Comparison of ENCODE assay signal across 11 cellular contexts in the genomic region with DNA sequence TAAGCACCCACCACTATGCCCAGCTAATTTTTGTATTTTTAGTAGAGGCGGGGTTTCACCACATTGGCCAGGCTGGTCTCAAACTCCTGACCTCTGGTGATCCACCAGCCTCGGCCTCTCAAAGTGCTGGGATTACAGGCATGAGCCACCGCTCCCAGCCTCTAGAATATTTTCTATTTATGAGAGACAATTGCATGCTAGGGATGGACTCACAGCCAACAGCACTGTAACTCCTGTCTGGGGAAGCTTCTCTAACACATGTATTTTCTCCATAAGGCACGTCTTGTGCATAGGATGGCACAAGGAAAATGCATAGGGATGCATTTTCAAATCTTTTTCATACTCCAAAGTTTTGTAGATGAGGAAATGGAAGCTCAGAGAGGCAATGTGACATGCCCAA. TPM values are rescaled to one million over a fixed set of nuclear protein-coding genes. Genes with fewer than 3 reads are reported as not detected.
"Had no signal": no experiment of that assay in that cellular context is flagged by ENCODE, and none has a peak within 500 bp of the region (broad histone marks: within the 10 kb centered on the region; RNA-seq: fewer than 3 reads in every experiment).

No MANE protein-coding gene starts in this region.

RNA-seq across cellular contexts. Expression of gene DDC, which starts 19.6 kb away (rescaled TPM):
- total RNA-seq: activated B cell treated with CpG ODN at 0.5 μM for 24 hours; activated CD4-positive, alpha-beta memory T cell treated with anti-CD3 and anti-CD28 coated beads for 36 hours; activated CD4-positive, alpha-beta memory T cell treated with anti-CD3 and anti-CD28 coated beads, Interleukin-2, amount 10 ng/mL, durations not matched to agents 7 days and 5 days; activated CD4-positive, alpha-beta T cell treated with anti-CD3 and anti-CD28 coated beads, Interleukin-2, amount 10 ng/mL, durations not matched to agents 7 days and 5 days; activated CD8-positive, alpha-beta memory T cell treated with anti-CD3 and anti-CD28 coated beads, Interleukin-2, amount 10 ng/mL, durations not matched to agents 7 days and 5 days; activated CD8-positive, alpha-beta T cell treated with anti-CD3 and anti-CD28 coated beads, Interleukin-2, amount 10 ng/mL, durations not matched to agents 7 days and 5 days; T-cell; T-helper 1 cell treated with Interleukin-12 subunit alpha and Interleukin-12 subunit beta and Interleukin-4 antibody, amounts not matched to agents 30 ng/mL and 1 ng/mL, for 36 hours; T-helper 17 cell; T-helper 2 cell treated with Interferon-gamma antibody and Interleukin-4, amounts not matched to agents 100 ng/mL and 5 ng/mL, for 36 hours; WTC11 had no signal
